Comparison of ENCODE assay signal across 10 cellular contexts in genomic region chr1:31414692-31415370, GRCh38. TPM values are rescaled to one million over a fixed set of nuclear protein-coding genes. Genes with fewer than 3 reads are reported as not detected.
DNase-seq lines count a peak whose midpoint lies in the region; TF ChIP-seq lines count a peak whose summit lies in the region.
"Had no signal": no experiment of that assay in that cellular context is flagged by ENCODE, and none has a peak within 500 bp of the region (broad histone marks: within the 10 kb centered on the region; RNA-seq: fewer than 3 reads in every experiment).

No MANE protein-coding gene starts in this region.

- peak overlapping the region; percentile 33 for H3K9ac ChIP-seq in neural progenitor cell

- peaks cover 39% of the 10 kb centered on the region for H3K4me1 Mint-ChIP-seq in neural progenitor cell

- peaks cover 22% of the 10 kb centered on the region for H4K20me1 ChIP-seq in neural progenitor cell (ENCODE audit: low read depth)

- WGBS in esophagus muscularis mucosa = 82% methylated on average over 6 of the region's 6 CpGs

- H3F3A ChIP-seq in neural progenitor cell (ENCODE audit: low read depth) = peaks cover 16% of the 10 kb centered on the region

- DNase-seq in NCI-H774 (lab: John Stamatoyannopoulos, UW) = peak; percentile 22
- DNase-seq in fibroblast of mammary gland (ENCODE audit: low read depth) = peak; percentile 33
- DNase-seq in neural progenitor cell (ENCODE audit: low spot score) = no peak
- DNase-seq in NCI-H1417 treated with DMSO at 0.1 percent for 48 hours (lab: John Stamatoyannopoulos, UW) = no peak
- no peak for DNase-seq in stimulated activated CD4-positive, alpha-beta T cell treated with anti-CD3 and anti-CD28 coated beads, Interleukin-4, amount 100 ng/mL, for 4 hours
- no peak for DNase-seq in C1 segment of cervical spinal cord (lab: John Stamatoyannopoulos, UW)
- DNase-seq in esophagus muscularis mucosa (ENCODE audit: extremely low spot score) = no peak
- DNase-seq: stimulated activated CD4-positive, alpha-beta T cell treated with anti-CD3 and anti-CD28 coated beads, Interleukin-15, amount 100 ng/mL, for 24 hours had no signal

- H3K36me3 Mint-ChIP-seq in neural progenitor cell = peaks cover 10% of the 10 kb centered on the region

- peaks cover 26% of the 10 kb centered on the region for H3K4me1 ChIP-seq in neural progenitor cell
- peaks cover 11 to 21% (median 19%) of the 10 kb centered on the region in 4 donors for H3K4me1 ChIP-seq in esophagus muscularis mucosa

- H3K27me3 ChIP-seq in neural progenitor cell (peaks cover 17% of the 10 kb centered on the region), esophagus muscularis mucosa (peaks cover 0 to 14% (median 4%) of the 10 kb centered on the region in 4 donors)

- peak overlapping the region; percentile 77 for H3K4me3 ChIP-seq in fibroblast of mammary gland (ENCODE audit: control insufficient read depth, low read depth, low read length)
- peak overlapping the region; percentile 91 for H3K4me3 ChIP-seq in neural progenitor cell
- H3K4me3 ChIP-seq in esophagus muscularis mucosa = no peak overlapping the region

- TF ChIP-seq CTCF in C4-2B (conservative IDR thresholded peaks at IDR 0.05) = no peak
- TF ChIP-seq CTCF in fibroblast of mammary gland (conservative IDR thresholded peaks at IDR 0.05; ENCODE audit: control insufficient read depth, insufficient read depth, low read depth, low read length) = no peak
- no peak for TF ChIP-seq CTCF in neural progenitor cell (IDR thresholded peaks at IDR 0.05)
- no peak for TF ChIP-seq CTCF in esophagus muscularis mucosa (IDR thresholded peaks at IDR 0.05)

- peaks cover 21% of the 10 kb centered on the region for H3K79me2 ChIP-seq in neural progenitor cell (ENCODE audit: low read depth)

- H3K9me3 Mint-ChIP-seq in neural progenitor cell = no peaks in the 10 kb centered on the region

- no peaks in the 10 kb centered on the region for H3K9me3 ChIP-seq in neural progenitor cell (ENCODE audit: low read depth)
- no peaks in the 10 kb centered on the region for H3K9me3 ChIP-seq in esophagus muscularis mucosa

- no peak for TF ChIP-seq EP300 in esophagus muscularis mucosa (IDR thresholded peaks at IDR 0.05)

- H3K4me3 Mint-ChIP-seq in neural progenitor cell = peak overlapping the region; percentile 97

- intact Hi-C loops in esophagus muscularis mucosa (cut with DNase I) = no loop called here

- no peak overlapping the region for H2AFZ ChIP-seq in neural progenitor cell (replicated peaks)

- H3K36me3 ChIP-seq in neural progenitor cell = no peaks in the 10 kb centered on the region
- H3K36me3 ChIP-seq in esophagus muscularis mucosa = no peaks in the 10 kb centered on the region

- H3K27ac Mint-ChIP-seq in neural progenitor cell = peak overlapping the region; percentile 97

- H3K27ac ChIP-seq in C4-2B (peak overlapping the region; percentile 93), neural progenitor cell (peak overlapping the region; percentile 54), esophagus muscularis mucosa (replicated peaks in 1 of 4) (no peak overlapping the region)

- H3K4me2 ChIP-seq in neural progenitor cell = peak overlapping the region; percentile 78

- H3K27me3 Mint-ChIP-seq in neural progenitor cell (ENCODE audit: insufficient read depth, low read depth) = peaks cover 27% of the 10 kb centered on the region

- no peak for TF ChIP-seq POLR2A in esophagus muscularis mucosa (IDR thresholded peaks at IDR 0.05; ENCODE audit: low read depth)

RNA-seq across cellular contexts. Expression of gene SERINC2, which starts 1.8 kb away (rescaled TPM):
- total RNA-seq in neural progenitor cell (ENCODE audit: low replicate concordance) (9.6 and 30.1 TPM in 2 replicates), esophagus muscularis mucosa (1 to 10 TPM; 1.7 to 4.0 (median 2.8) TPM)

RNA-seq across cellular contexts. Expression of gene FABP3, which starts 42.0 kb away (rescaled TPM):
- total RNA-seq in neural progenitor cell (ENCODE audit: low replicate concordance) (0.93 and 2.2 TPM in 2 replicates), esophagus muscularis mucosa (10 to 100 TPM; 14.6 to 38.6 (median 29.8) TPM)
- total RNA-seq: SK-MEL-5 had no signal

Comparison
In these comparisons a context has a peak if more than half of its experiments do, and no peak if none do; other contexts are left out.
1. H3K27ac ChIP-seq: peak in C4-2B (single experiment) and neural progenitor cell (single experiment); none in esophagus muscularis mucosa (0 of 4).
2. DNase-seq: peak in NCI-H774 (single experiment) and fibroblast of mammary gland (single experiment); none in neural progenitor cell (single experiment), NCI-H1417 treated with DMSO at 0.1 percent for 48 hours (single experiment), stimulated activated CD4-positive, alpha-beta T cell treated with anti-CD3 and anti-CD28 coated beads, Interleukin-4, amount 100 ng/mL, for 4 hours (0 of 2), C1 segment of cervical spinal cord (0 of 14) and esophagus muscularis mucosa (single experiment).
3. H3K4me3 ChIP-seq: peak in fibroblast of mammary gland (single experiment) and neural progenitor cell (single experiment); none in esophagus muscularis mucosa (0 of 4).